Comparison of ENCODE assay signal across 1 cellular context in genomic region chr16:18975109-18975508, GRCh38.
TF ChIP-seq lines count a peak whose summit lies in the region.

No MANE protein-coding gene starts in this region.

TF ChIP-seq in K562, 482 proteins besides CTCF, POLR2A, EP300 and RAD21:
- TF ChIP-seq NEUROD1 (IDR thresholded peaks at IDR 0.05; ENCODE audit: borderline replicate concordance, low read depth, low read length, partially characterized antibody), result no peak
- TF ChIP-seq KLF1 (tag; IDR thresholded peaks at IDR 0.05), result no peak
- TF ChIP-seq ZNF695 (CRISPR knock-in tag; IDR thresholded peaks at IDR 0.05), result no peak
- TF ChIP-seq SAFB2 (IDR thresholded peaks at IDR 0.05; ENCODE audit: borderline replicate concordance, low read depth, low read length, severe bottlenecking), result no peak
- TF ChIP-seq NFIX (CRISPR knock-in tag; IDR thresholded peaks at IDR 0.05; ENCODE audit: low read depth), result no peak
- no peak for TF ChIP-seq FOXM1 (IDR thresholded peaks at IDR 0.05; ENCODE audit: low read depth)
- TF ChIP-seq FOXM1 (CRISPR knock-in tag; IDR thresholded peaks at IDR 0.05; ENCODE audit: low read depth), result no peak
- TF ChIP-seq YBX1 (IDR thresholded peaks at IDR 0.05), result no peak
- no peak for TF ChIP-seq NR0B1 (IDR thresholded peaks at IDR 0.05; ENCODE audit: partially characterized antibody)
- TF ChIP-seq CTBP1 (IDR thresholded peaks at IDR 0.05; ENCODE audit: borderline replicate concordance), result no peak
- no peak for TF ChIP-seq SMC3 (conservative IDR thresholded peaks at IDR 0.05; ENCODE audit: insufficient read depth, low read depth, low read length)
- TF ChIP-seq ZZZ3 (IDR thresholded peaks at IDR 0.05), result no peak
- TF ChIP-seq ZC3H8 (IDR thresholded peaks at IDR 0.05), result no peak
- no peak for TF ChIP-seq FOXA1 (IDR thresholded peaks at IDR 0.05; ENCODE audit: borderline replicate concordance)
- TF ChIP-seq ERF (CRISPR knock-in tag; IDR thresholded peaks at IDR 0.05), result no peak
- TF ChIP-seq AFF1 (IDR thresholded peaks at IDR 0.05; ENCODE audit: low read depth in 1 of 2, partially characterized antibody in 2 of 2), result no peak
TF ChIP-seq in K562: peak in this region for 0.
